Comparison of ENCODE assay signal across 16 cellular contexts in the genomic region with DNA sequence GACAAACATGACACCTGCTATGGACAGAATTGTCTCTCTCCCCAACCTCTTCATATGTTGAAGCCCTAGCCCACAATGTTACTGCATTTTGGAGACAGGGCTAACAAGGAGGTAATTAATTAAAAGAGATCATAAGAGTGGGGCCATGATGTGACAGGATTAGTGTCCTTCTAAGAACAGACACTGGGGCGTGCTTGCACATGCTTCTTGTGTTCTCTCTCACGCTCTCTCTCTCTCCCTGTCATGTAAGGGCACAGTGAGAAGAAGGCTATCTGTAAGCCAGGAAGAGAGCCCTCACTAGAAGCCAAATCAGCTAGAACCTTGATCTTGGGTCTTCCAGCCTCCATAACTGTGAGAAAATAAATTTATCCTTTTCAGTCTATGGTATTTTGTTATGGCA.
"Had no signal": no experiment of that assay in that cellular context is flagged by ENCODE, and none has a peak within 500 bp of the region (broad histone marks: within the 10 kb centered on the region; RNA-seq: fewer than 3 reads in every experiment).

No MANE protein-coding gene starts in this region.

- ATAC-seq: right lobe of liver, T-cell had no signal

- H3K27me3 ChIP-seq: adrenal gland, right lobe of liver, suprapubic skin had no signal

- DNase-seq: activated CD4-positive, CD25-positive, alpha-beta regulatory T cell treated with anti-CD3 and anti-CD28 coated beads, Interleukin-2, amount 50 U/mL, for 72 hours; activated T-cell treated with anti-CD3 and anti-CD28 coated beads, Interleukin-2, amount 50 U/mL, for 1 hour; adrenal gland; cortex of kidney; effector CD4-positive, alpha-beta T cell; foreskin melanocyte; head of caudate nucleus; islet precursor cell; mesenchymal stem cell; nucleus accumbens; right lobe of liver; T-cell; T-helper 9 cell had no signal

- H3K4me3 ChIP-seq: adrenal gland, right lobe of liver, smooth muscle cell, suprapubic skin had no signal

- FAIRE-seq: endothelial cell of umbilical vein had no signal

- H3K36me3 ChIP-seq: adrenal gland, right lobe of liver had no signal
